In the genomic region with DNA sequence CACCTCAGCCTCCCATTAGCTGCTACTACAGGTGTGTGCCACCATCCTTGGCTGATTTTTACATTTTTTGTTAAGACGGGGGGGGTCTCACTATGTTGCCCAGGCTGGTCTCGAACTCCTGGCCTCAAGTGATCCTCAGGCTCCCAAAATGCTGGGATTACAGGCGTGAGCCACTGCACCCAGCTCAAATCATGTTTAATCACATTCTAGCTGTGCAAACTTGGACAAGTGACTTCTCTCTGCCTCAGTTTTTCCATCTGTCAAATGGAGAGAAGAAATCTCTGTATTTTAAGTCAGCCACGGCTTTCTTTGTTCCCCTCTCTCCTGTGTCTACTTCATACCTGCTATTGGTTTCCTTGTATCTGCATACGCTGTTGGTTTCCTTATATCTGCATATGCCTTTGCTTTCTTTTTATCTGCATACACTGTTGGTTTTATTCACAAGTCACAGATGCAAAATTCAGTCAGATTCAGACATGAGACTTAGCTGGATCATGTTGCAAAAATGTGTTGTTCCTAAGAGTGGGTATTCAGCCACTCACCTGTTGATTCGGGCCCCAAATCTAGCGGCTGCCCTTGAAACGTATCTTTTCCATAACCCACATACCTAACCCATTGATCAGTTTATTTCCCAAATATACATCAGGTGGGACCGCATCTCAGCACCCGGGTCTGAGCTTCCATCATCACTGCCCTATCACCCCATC, we compare ENCODE assay signal across 2 cellular contexts.
TF ChIP-seq lines count a peak whose summit lies in the region.

No MANE protein-coding gene starts in this region.

TF ChIP-seq in HepG2, 621 proteins besides CTCF, POLR2A, EP300 and RAD21:
- TF ChIP-seq ZNF629 (CRISPR knock-in tag; conservative IDR thresholded peaks at IDR 0.05) (peak; percentile 70), KDM5B (CRISPR knock-in tag; IDR thresholded peaks at IDR 0.05; ENCODE audit: borderline replicate concordance) (no peak), KAT7 (CRISPR knock-in tag; IDR thresholded peaks at IDR 0.05; ENCODE audit: borderline replicate concordance) (no peak), ZNF121 (CRISPR knock-in tag; IDR thresholded peaks at IDR 0.05) (peak; percentile 16; the same call in 1 of the 2 replicates)
- TF ChIP-seq, protein P1, sequence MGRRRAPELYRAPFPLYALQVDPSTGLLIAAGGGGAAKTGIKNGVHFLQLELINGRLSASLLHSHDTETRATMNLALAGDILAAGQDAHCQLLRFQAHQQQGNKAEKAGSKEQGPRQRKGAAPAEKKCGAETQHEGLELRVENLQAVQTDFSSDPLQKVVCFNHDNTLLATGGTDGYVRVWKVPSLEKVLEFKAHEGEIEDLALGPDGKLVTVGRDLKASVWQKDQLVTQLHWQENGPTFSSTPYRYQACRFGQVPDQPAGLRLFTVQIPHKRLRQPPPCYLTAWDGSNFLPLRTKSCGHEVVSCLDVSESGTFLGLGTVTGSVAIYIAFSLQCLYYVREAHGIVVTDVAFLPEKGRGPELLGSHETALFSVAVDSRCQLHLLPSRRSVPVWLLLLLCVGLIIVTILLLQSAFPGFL (CRISPR knock-in tag; IDR thresholded peaks at IDR 0.05) = no peak
- TF ChIP-seq, protein P2, sequence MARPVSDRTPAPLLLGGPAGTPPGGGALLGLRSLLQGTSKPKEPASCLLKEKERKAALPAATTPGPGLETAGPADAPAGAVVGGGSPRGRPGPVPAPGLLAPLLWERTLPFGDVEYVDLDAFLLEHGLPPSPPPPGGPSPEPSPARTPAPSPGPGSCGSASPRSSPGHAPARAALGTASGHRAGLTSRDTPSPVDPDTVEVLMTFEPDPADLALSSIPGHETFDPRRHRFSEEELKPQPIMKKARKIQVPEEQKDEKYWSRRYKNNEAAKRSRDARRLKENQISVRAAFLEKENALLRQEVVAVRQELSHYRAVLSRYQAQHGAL (CRISPR knock-in tag; IDR thresholded peaks at IDR 0.05; ENCODE audit: not compliant biosample characterization) = no peak
- TF ChIP-seq, protein P3, sequence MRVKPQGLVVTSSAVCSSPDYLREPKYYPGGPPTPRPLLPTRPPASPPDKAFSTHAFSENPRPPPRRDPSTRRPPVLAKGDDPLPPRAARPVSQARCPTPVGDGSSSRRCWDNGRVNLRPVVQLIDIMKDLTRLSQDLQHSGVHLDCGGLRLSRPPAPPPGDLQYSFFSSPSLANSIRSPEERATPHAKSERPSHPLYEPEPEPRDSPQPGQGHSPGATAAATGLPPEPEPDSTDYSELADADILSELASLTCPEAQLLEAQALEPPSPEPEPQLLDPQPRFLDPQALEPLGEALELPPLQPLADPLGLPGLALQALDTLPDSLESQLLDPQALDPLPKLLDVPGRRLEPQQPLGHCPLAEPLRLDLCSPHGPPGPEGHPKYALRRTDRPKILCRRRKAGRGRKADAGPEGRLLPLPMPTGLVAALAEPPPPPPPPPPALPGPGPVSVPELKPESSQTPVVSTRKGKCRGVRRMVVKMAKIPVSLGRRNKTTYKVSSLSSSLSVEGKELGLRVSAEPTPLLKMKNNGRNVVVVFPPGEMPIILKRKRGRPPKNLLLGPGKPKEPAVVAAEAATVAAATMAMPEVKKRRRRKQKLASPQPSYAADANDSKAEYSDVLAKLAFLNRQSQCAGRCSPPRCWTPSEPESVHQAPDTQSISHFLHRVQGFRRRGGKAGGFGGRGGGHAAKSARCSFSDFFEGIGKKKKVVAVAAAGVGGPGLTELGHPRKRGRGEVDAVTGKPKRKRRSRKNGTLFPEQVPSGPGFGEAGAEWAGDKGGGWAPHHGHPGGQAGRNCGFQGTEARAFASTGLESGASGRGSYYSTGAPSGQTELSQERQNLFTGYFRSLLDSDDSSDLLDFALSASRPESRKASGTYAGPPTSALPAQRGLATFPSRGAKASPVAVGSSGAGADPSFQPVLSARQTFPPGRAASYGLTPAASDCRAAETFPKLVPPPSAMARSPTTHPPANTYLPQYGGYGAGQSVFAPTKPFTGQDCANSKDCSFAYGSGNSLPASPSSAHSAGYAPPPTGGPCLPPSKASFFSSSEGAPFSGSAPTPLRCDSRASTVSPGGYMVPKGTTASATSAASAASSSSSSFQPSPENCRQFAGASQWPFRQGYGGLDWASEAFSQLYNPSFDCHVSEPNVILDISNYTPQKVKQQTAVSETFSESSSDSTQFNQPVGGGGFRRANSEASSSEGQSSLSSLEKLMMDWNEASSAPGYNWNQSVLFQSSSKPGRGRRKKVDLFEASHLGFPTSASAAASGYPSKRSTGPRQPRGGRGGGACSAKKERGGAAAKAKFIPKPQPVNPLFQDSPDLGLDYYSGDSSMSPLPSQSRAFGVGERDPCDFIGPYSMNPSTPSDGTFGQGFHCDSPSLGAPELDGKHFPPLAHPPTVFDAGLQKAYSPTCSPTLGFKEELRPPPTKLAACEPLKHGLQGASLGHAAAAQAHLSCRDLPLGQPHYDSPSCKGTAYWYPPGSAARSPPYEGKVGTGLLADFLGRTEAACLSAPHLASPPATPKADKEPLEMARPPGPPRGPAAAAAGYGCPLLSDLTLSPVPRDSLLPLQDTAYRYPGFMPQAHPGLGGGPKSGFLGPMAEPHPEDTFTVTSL (CRISPR knock-in tag; IDR thresholded peaks at IDR 0.05; ENCODE audit: borderline replicate concordance) = no peak

TF ChIP-seq in K562, 482 proteins besides CTCF, POLR2A, EP300 and RAD21:
- TF ChIP-seq, protein P4, sequence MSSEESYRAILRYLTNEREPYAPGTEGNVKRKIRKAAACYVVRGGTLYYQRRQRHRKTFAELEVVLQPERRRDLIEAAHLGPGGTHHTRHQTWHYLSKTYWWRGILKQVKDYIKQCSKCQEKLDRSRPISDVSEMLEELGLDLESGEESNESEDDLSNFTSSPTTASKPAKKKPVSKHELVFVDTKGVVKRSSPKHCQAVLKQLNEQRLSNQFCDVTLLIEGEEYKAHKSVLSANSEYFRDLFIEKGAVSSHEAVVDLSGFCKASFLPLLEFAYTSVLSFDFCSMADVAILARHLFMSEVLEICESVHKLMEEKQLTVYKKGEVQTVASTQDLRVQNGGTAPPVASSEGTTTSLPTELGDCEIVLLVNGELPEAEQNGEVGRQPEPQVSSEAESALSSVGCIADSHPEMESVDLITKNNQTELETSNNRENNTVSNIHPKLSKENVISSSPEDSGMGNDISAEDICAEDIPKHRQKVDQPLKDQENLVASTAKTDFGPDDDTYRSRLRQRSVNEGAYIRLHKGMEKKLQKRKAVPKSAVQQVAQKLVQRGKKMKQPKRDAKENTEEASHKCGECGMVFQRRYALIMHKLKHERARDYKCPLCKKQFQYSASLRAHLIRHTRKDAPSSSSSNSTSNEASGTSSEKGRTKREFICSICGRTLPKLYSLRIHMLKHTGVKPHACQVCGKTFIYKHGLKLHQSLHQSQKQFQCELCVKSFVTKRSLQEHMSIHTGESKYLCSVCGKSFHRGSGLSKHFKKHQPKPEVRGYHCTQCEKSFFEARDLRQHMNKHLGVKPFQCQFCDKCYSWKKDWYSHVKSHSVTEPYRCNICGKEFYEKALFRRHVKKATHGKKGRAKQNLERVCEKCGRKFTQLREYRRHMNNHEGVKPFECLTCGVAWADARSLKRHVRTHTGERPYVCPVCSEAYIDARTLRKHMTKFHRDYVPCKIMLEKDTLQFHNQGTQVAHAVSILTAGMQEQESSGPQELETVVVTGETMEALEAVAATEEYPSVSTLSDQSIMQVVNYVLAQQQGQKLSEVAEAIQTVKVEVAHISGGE (CRISPR knock-in tag; IDR thresholded peaks at IDR 0.05) = peak in 1 of 3 experiments; percentile 9; a peak in 2 of 6 replicates
- TF ChIP-seq ADNP (tag; IDR thresholded peaks at IDR 0.05) = peak; percentile 45; the same call in 1 of the 2 replicates
- peak; percentile 53 for TF ChIP-seq ZNF121 (CRISPR knock-in tag; conservative IDR thresholded peaks at IDR 0.05)
- TF ChIP-seq RBM25 (IDR thresholded peaks at IDR 0.05; ENCODE audit: low read depth, low read length, severe bottlenecking) = peak; percentile 26
- no peak for TF ChIP-seq ARNT (IDR thresholded peaks at IDR 0.05)
- 0 out of 4 replicates have a peak, but pooled peaks of 1 of the 2 experiments have one; percentile 9 for TF ChIP-seq KDM1A (IDR thresholded peaks at IDR 0.05)
